1 cellular context compared by ENCODE assay signal in genomic region chr15:38453971-38454686, GRCh38.
TF ChIP-seq lines count a peak whose summit lies in the region.

Gene FAM98B, plus strand, starts transcription at chr15:38454127. Its CDS starts 35 bp downstream, at chr15:38454162.

TF ChIP-seq in K562, 482 proteins besides CTCF, POLR2A, EP300 and RAD21 (continued from another document and continues in another):
- TF ChIP-seq FOXP1 (CRISPR knock-in tag; IDR thresholded peaks at IDR 0.05), result peak; percentile 34; the same call in 1 of the 2 replicates
- peak; percentile 65 for TF ChIP-seq RBM39 (optimal IDR thresholded peaks at IDR 0.05; ENCODE audit: low read depth, low read length)
- TF ChIP-seq ZNF263 (CRISPR knock-in tag; IDR thresholded peaks at IDR 0.05; ENCODE audit: borderline replicate concordance), result no peak
- 0 out of 2 replicates have a peak, but pooled peaks have one; percentile 40 for TF ChIP-seq LARP7 (IDR thresholded peaks at IDR 0.05)
- no peak for TF ChIP-seq ZNF586 (CRISPR knock-in tag; conservative IDR thresholded peaks at IDR 0.05)
- TF ChIP-seq CBX8 (IDR thresholded peaks at IDR 0.05; ENCODE audit: borderline replicate concordance, extremely low read depth, low read depth, low read length, poor library complexity, severe bottlenecking), result no peak
- TF ChIP-seq ZNF668 (CRISPR knock-in tag; IDR thresholded peaks at IDR 0.05), result no peak
- no peak for TF ChIP-seq CREBBP (IDR thresholded peaks at IDR 0.05; ENCODE audit: low read depth, low read length)
- no peak for TF ChIP-seq BACH1 (tag; IDR thresholded peaks at IDR 0.05)
- 0 out of 2 replicates have a peak, but pooled peaks have one; percentile 2 for TF ChIP-seq MYNN (IDR thresholded peaks at IDR 0.05)
- TF ChIP-seq MYNN (CRISPR knock-in tag; IDR thresholded peaks at IDR 0.05), result no peak
- TF ChIP-seq NFRKB (IDR thresholded peaks at IDR 0.05; ENCODE audit: low read depth), result peak; percentile 86
- TF ChIP-seq ATF7 (IDR thresholded peaks at IDR 0.05), result peak; percentile 72
- TF ChIP-seq PTRF (tag; IDR thresholded peaks at IDR 0.05), result no peak
- TF ChIP-seq SNRNP70 (optimal IDR thresholded peaks at IDR 0.05; ENCODE audit: low read depth, low read length), result no peak
- peak; percentile 93 for TF ChIP-seq PHF20 (IDR thresholded peaks at IDR 0.05; ENCODE audit: partially characterized antibody)
- TF ChIP-seq CHAMP1 (IDR thresholded peaks at IDR 0.05), result peak; percentile 97
- no peak for TF ChIP-seq CHD1 (IDR thresholded peaks at IDR 0.05; ENCODE audit: low read length)
- TF ChIP-seq ZNF133 (CRISPR knock-in tag; IDR thresholded peaks at IDR 0.05), result no peak
- peak in 1 of 2 experiments; percentile 46; a peak in 1 of 4 replicates for TF ChIP-seq ZMIZ1 (IDR thresholded peaks at IDR 0.05; ENCODE audit: low read depth in 2 of 2, low read length in 2 of 2)
- TF ChIP-seq ZNF592 (IDR thresholded peaks at IDR 0.05), result no peak; the same call in 1 of the 2 replicates
- peak; percentile 74 for TF ChIP-seq JUND (IDR thresholded peaks at IDR 0.05; ENCODE audit: borderline replicate concordance, low read depth, low read length)
- no peak; the same call in 2 of the 3 replicates for TF ChIP-seq JUND (tag; IDR thresholded peaks at IDR 0.05; ENCODE audit: borderline replicate concordance, low read depth, low read length)
- TF ChIP-seq E2F4 (CRISPR knock-in tag; IDR thresholded peaks at IDR 0.05; ENCODE audit: low read depth), result no peak
- peak; percentile 95 for TF ChIP-seq ZEB2 (IDR thresholded peaks at IDR 0.05)
- peak; percentile 86 for TF ChIP-seq POLR2B (IDR thresholded peaks at IDR 0.05; ENCODE audit: low read depth, partially characterized antibody)
- TF ChIP-seq BCOR (IDR thresholded peaks at IDR 0.05), result peak; percentile 28; the same call in 1 of the 2 replicates
- no peak for TF ChIP-seq PURB (CRISPR knock-in tag; IDR thresholded peaks at IDR 0.05; ENCODE audit: low read depth)
- TF ChIP-seq FOXJ3 (CRISPR knock-in tag; IDR thresholded peaks at IDR 0.05), result no peak
- TF ChIP-seq ZNF124 (CRISPR knock-in tag; IDR thresholded peaks at IDR 0.05), result no peak
- TF ChIP-seq NFE2L1 (tag; IDR thresholded peaks at IDR 0.05; ENCODE audit: borderline replicate concordance, low read depth), result no peak
- peak; percentile 54; the same call in 1 of the 2 replicates for TF ChIP-seq FOSL1 (tag; conservative IDR thresholded peaks at IDR 0.05)
- TF ChIP-seq SIN3B (IDR thresholded peaks at IDR 0.05; ENCODE audit: low read depth), result peak; percentile 90
- TF ChIP-seq MLLT1 (IDR thresholded peaks at IDR 0.05), result peak in 1 of 2 experiments; percentile 23; a peak in 1 of 4 replicates
- no peak for TF ChIP-seq FOXP4 (CRISPR knock-in tag; IDR thresholded peaks at IDR 0.05; ENCODE audit: borderline replicate concordance)
- no peak for TF ChIP-seq SMARCA4 (IDR thresholded peaks at IDR 0.05)
- no peak for TF ChIP-seq TEAD2 (tag; IDR thresholded peaks at IDR 0.05)
- TF ChIP-seq ZNF436 (CRISPR knock-in tag; IDR thresholded peaks at IDR 0.05), result no peak
- TF ChIP-seq ZBED1 (IDR thresholded peaks at IDR 0.05), result no peak
- TF ChIP-seq ZSCAN29 (IDR thresholded peaks at IDR 0.05), result no peak
- no peak for TF ChIP-seq MAFF (IDR thresholded peaks at IDR 0.05; ENCODE audit: low read length)
- TF ChIP-seq ATF1 (CRISPR knock-in tag; IDR thresholded peaks at IDR 0.05), result 0 out of 2 replicates have a peak, but pooled peaks have one; percentile 34
- peak; percentile 84 for TF ChIP-seq ATF1 (tag; IDR thresholded peaks at IDR 0.05)
- TF ChIP-seq CTBP1 (IDR thresholded peaks at IDR 0.05; ENCODE audit: borderline replicate concordance), result peak; percentile 72
- TF ChIP-seq KLF16 (IDR thresholded peaks at IDR 0.05), result no peak
- no peak for TF ChIP-seq FOXJ2 (tag; IDR thresholded peaks at IDR 0.05)
- TF ChIP-seq ZNF507 (tag; conservative IDR thresholded peaks at IDR 0.05), result no peak
- TF ChIP-seq XRCC3 (IDR thresholded peaks at IDR 0.05), result no peak
- TF ChIP-seq SFPQ (IDR thresholded peaks at IDR 0.05; ENCODE audit: low read depth, low read length), result no peak
- peak; percentile 61 for TF ChIP-seq HMGN3 (IDR thresholded peaks at IDR 0.05; ENCODE audit: borderline replicate concordance, extremely low read depth, insufficient read length, low read depth, low read length)
- TF ChIP-seq MXI1 (IDR thresholded peaks at IDR 0.05; ENCODE audit: low read depth, low read length), result no peak
